29 cellular contexts compared by ENCODE assay signal in the genomic region with DNA sequence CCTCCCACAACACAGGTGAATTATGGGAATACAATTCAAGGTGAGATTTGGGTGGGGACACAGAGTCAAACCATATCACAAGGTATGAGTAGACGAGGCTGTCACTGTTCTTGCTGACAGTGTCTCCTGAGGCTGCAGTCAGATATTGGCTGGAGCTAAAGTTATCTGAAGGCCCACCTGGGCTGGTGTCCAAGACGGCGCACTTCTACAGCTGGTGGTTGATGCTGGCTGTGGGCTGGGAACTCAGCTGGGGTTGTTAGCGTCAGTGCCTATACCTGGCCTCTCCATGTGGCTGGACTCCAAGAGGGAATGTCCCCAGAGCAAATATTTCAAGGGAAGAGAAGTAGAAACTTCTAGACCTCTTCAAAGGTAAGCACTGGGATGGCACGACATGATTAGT.
"Had no signal": no experiment of that assay in that cellular context is flagged by ENCODE, and none has a peak within 500 bp of the region (broad histone marks: within the 10 kb centered on the region; RNA-seq: fewer than 3 reads in every experiment).

No MANE protein-coding gene starts in this region.

- H3K36me3 ChIP-seq: esophagus muscularis mucosa, gastroesophageal sphincter, heart left ventricle, left ventricle myocardium inferior, lower lobe of right lung, neural progenitor cell, suprapubic skin had no signal

- FAIRE-seq: endothelial cell of umbilical vein, urothelium cell line had no signal

- H3K4me3 ChIP-seq: coronary artery, esophagus muscularis mucosa, gastroesophageal sphincter, heart left ventricle, hepatocyte, left ventricle myocardium inferior, lower lobe of right lung, mucosa of descending colon, neural progenitor cell, smooth muscle cell, suprapubic skin had no signal

- H3K27ac ChIP-seq: coronary artery, esophagus muscularis mucosa, foreskin keratinocyte, gastroesophageal sphincter, heart left ventricle, hepatocyte, left ventricle myocardium inferior, lower lobe of right lung, neural progenitor cell, parathyroid adenoma, suprapubic skin had no signal

- H3K36me3 Mint-ChIP-seq: naive B cell; natural killer cell treated with Interleukin-12 subunit alpha and Interleukin-12 subunit beta and Interleukin-15 and Interleukin-18, amount 100 ng/mL, for 72 hours; neural progenitor cell had no signal

- H3K27ac Mint-ChIP-seq: memory B cell; naive B cell; natural killer cell treated with Interleukin-12 subunit alpha and Interleukin-12 subunit beta and Interleukin-15 and Interleukin-18, amount 100 ng/mL, for 72 hours; neural progenitor cell; progenitor cell of endocrine pancreas had no signal

- H3K4me1 Mint-ChIP-seq: memory B cell; naive B cell; stimulated activated naive CD8-positive, alpha-beta T cell treated with anti-CD3 and anti-CD28 coated beads, Interleukin-15, amount 100 ng/mL, for 72 hours had no signal

- H3K9ac ChIP-seq: neural progenitor cell, parathyroid adenoma had no signal

- H3K4me3 Mint-ChIP-seq: memory B cell; naive B cell; natural killer cell treated with Interleukin-12 subunit alpha and Interleukin-12 subunit beta and Interleukin-15 and Interleukin-18, amount 100 ng/mL, for 72 hours; neural progenitor cell; stimulated activated naive CD8-positive, alpha-beta T cell treated with anti-CD3 and anti-CD28 coated beads, Interleukin-15, amount 100 ng/mL, for 72 hours had no signal

- H3K27me3 Mint-ChIP-seq: progenitor cell of endocrine pancreas; stimulated activated naive CD8-positive, alpha-beta T cell treated with anti-CD3 and anti-CD28 coated beads, Interleukin-15, amount 100 ng/mL, for 72 hours had no signal

- H2AFZ ChIP-seq: hepatocyte, neural progenitor cell, parathyroid adenoma had no signal

- H3K9me3 ChIP-seq: esophagus muscularis mucosa, gastroesophageal sphincter, heart left ventricle, left ventricle myocardium inferior, lower lobe of right lung, mucosa of descending colon, suprapubic skin had no signal

- H3K4me1 ChIP-seq: esophagus muscularis mucosa, gastroesophageal sphincter, left ventricle myocardium inferior, neural progenitor cell, parathyroid adenoma, suprapubic skin had no signal

- H3K9me3 Mint-ChIP-seq: natural killer cell treated with Interleukin-12 subunit alpha and Interleukin-12 subunit beta and Interleukin-15 and Interleukin-18, amount 100 ng/mL, for 72 hours had no signal

- DNase-seq: dermis blood vessel endothelial cell; effector memory CD4-positive, alpha-beta T cell; foreskin keratinocyte; heart left ventricle; left cardiac atrium; left ventricle myocardium inferior; lower lobe of right lung; mucosa of descending colon; naive B cell; stimulated activated CD4-positive, alpha-beta T cell treated with anti-CD3 and anti-CD28 coated beads, Interleukin-12 subunit alpha, Interleukin-12 subunit beta, amount 100 ng/mL, for 4 hours; stimulated activated CD4-positive, alpha-beta T cell treated with anti-CD3 and anti-CD28 coated beads, Interleukin-1b, Interleukin-23, amount 100 ng/mL, for 48 hours; stimulated activated CD4-positive, alpha-beta T cell treated with anti-CD3 and anti-CD28 coated beads, Interleukin-4, amount 100 ng/mL, for 1 hour; stimulated activated CD8-positive, alpha-beta memory T cell treated with anti-CD3 and anti-CD28 coated beads, Interleukin-4, amount 100 ng/mL, for 48 hours; stimulated activated naive CD4-positive, alpha-beta T cell; stimulated activated naive CD8-positive, alpha-beta T cell treated with anti-CD3 and anti-CD28 coated beads, Interleukin-15, amount 100 ng/mL, for 72 hours had no signal

- H3K27me3 ChIP-seq: esophagus muscularis mucosa, foreskin keratinocyte, gastroesophageal sphincter, heart left ventricle, hepatocyte, neural progenitor cell, suprapubic skin had no signal

- H3K79me2 ChIP-seq: hepatocyte, parathyroid adenoma had no signal

- ATAC-seq: foreskin keratinocyte; gastroesophageal sphincter; left cardiac atrium; mucosa of descending colon; sciatic nerve; stimulated activated naive CD8-positive, alpha-beta T cell treated with anti-CD3 and anti-CD28 coated beads, Interleukin-15, amount 100 ng/mL, for 72 hours had no signal

- H3K4me2 ChIP-seq: hepatocyte, neural progenitor cell, smooth muscle cell had no signal
